Comparison of ENCODE assay signal across 2 cellular contexts in the genomic region with DNA sequence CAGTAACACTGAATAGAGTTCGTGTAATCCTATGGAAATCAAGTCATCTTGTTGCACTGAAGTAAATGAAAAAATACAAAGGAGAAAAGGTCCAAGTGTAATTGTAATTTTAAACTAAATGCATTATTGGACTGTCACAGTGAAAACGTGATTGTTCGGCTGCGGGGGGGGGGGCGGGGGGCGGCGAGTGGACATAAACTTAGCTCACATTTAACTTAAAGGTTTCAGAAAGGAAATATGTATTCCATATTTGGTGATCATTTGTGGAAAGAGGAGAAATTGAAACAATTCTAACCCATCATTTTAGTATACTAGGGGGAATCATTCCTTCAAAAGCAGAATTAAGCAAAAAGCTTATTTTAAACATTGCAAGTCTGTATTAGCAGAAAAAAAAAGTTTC.
TF ChIP-seq lines count a peak whose summit lies in the region.

No MANE protein-coding gene starts in this region.

TF ChIP-seq in WTC11, 78 proteins besides CTCF, POLR2A, EP300 and RAD21 (continued from another document):
- TF ChIP-seq, protein P1, sequence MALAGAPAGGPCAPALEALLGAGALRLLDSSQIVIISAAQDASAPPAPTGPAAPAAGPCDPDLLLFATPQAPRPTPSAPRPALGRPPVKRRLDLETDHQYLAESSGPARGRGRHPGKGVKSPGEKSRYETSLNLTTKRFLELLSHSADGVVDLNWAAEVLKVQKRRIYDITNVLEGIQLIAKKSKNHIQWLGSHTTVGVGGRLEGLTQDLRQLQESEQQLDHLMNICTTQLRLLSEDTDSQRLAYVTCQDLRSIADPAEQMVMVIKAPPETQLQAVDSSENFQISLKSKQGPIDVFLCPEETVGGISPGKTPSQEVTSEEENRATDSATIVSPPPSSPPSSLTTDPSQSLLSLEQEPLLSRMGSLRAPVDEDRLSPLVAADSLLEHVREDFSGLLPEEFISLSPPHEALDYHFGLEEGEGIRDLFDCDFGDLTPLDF (CRISPR knock-in tag; IDR thresholded peaks at IDR 0.05): no peak
- TF ChIP-seq ATF1 (CRISPR knock-in tag; IDR thresholded peaks at IDR 0.05): no peak

TF ChIP-seq in neural cell, 6 proteins besides CTCF, POLR2A, EP300 and RAD21:
- TF ChIP-seq REST (IDR thresholded peaks at IDR 0.05; ENCODE audit: borderline replicate concordance) (no peak), SMC3 (conservative IDR thresholded peaks at IDR 0.05; ENCODE audit: poor library complexity) (no peak), POLR2AphosphoS5 (IDR thresholded peaks at IDR 0.05) (peak; percentile 7), MXI1 (conservative IDR thresholded peaks at IDR 0.05; ENCODE audit: poor library complexity, severe bottlenecking) (no peak)
